Comparison of ENCODE assay signal across 9 cellular contexts in the genomic region with DNA sequence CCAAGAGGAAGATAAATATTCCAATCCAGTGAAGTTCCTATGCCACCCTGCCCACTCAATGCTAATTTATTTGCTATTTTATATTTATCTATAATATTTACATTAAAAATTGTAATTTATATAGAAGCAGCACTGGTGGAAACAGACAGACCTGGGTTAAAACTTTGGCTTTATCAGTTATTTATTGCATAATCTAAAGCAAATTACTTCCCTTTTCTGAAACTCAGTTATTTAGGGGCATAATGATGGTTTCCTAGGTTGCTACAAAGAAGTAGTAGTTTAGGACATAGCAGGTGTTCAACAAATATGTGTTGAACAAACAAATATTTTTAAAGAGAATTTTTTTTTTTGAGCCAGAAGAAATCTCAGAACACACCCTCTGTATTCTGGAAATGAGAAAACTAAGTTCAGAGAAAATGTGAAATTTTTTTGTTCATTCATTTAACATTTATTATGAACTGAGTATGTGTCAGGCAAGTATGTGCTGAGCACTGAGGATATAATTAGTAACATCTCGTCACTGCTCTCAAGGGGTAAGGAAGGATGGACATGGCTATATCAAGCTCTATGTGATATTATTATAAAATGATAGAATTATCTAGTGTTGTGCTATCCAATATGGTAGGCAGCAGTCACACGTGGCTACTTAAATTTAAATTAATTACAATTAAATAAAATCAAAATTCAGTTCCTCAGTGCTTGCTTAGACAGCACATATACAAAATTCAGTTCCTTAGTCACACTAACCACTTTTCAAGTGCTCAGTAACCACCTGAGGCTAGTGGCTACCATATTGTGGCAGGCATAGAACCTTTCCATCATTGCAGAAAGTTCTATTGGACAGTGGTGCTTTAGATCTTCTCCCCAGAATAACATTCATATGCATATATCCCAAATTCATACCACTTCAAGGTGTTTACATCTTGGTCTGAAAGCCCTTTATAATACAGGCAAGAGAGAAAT. TPM values are rescaled to one million over a fixed set of nuclear protein-coding genes. Genes with fewer than 3 reads are reported as not detected.
DNase-seq lines count a peak whose midpoint lies in the region; ATAC-seq and TF ChIP-seq lines count a peak whose summit lies in the region.
"Had no signal": no experiment of that assay in that cellular context is flagged by ENCODE, and none has a peak within 500 bp of the region (broad histone marks: within the 10 kb centered on the region; RNA-seq: fewer than 3 reads in every experiment).

No MANE protein-coding gene starts in this region.

- 70% methylated on average over 2 of the region's 2 CpGs for WGBS in smooth muscle cell (ENCODE audit: low lambda C conversion rate)

- H4K20me1 ChIP-seq in smooth muscle cell (ENCODE audit: low read depth): no peaks in the 10 kb centered on the region

- H3K4me3 ChIP-seq in adipocyte (ENCODE audit: low read length): no peak overlapping the region
- H3K4me3 ChIP-seq in smooth muscle cell: no peak overlapping the region

- H3K36me3 ChIP-seq in adipocyte (ENCODE audit: control insufficient read depth, insufficient read depth, low read length, severe bottlenecking) (no peaks in the 10 kb centered on the region), smooth muscle cell (ENCODE audit: low read depth) (no peaks in the 10 kb centered on the region)

- ATAC-seq in Right ventricle myocardium superior (ENCODE audit: poor library complexity) (peak; percentile 51), GM18873 (IDR thresholded peaks at IDR 0.05; ENCODE audit: low FRiP score, unreplicated experiment) (no peak)

- H3K79me2 ChIP-seq in smooth muscle cell (ENCODE audit: low read depth): no peaks in the 10 kb centered on the region

- H3K9ac ChIP-seq in adipocyte (ENCODE audit: low read length): peak overlapping the region; percentile 14
- H3K9ac ChIP-seq in smooth muscle cell (ENCODE audit: low read depth): peak overlapping the region; percentile 44

- H3K4me1 ChIP-seq in adipocyte (ENCODE audit: control insufficient read depth, insufficient read depth, low read length) (peaks cover 19% of the 10 kb centered on the region), smooth muscle cell (ENCODE audit: low read depth) (peaks cover 30% of the 10 kb centered on the region)

- peak overlapping the region; percentile 74 for H3K27ac ChIP-seq in smooth muscle cell (ENCODE audit: low read depth)

- peak overlapping the region; percentile 43 for H3K4me2 ChIP-seq in smooth muscle cell

- TF ChIP-seq CTCF in smooth muscle cell (IDR thresholded peaks at IDR 0.05; ENCODE audit: borderline replicate concordance, insufficient read depth, poor library complexity, severe bottlenecking): no peak

- H3K9me3 ChIP-seq in adipocyte (ENCODE audit: control insufficient read depth, low read length): no peaks in the 10 kb centered on the region
- H3K9me3 ChIP-seq in smooth muscle cell (replicated peaks; ENCODE audit: low read depth): no peaks in the 10 kb centered on the region

- DNase-seq in Right ventricle myocardium superior (no peak), cardiac septum (ENCODE audit: low spot score) (no peak), MV-4-11 (lab: John Stamatoyannopoulos, UW) (peak; percentile 69), adipocyte (ENCODE audit: low read depth) (no peak), smooth muscle cell (lab: John Stamatoyannopoulos, UW; ENCODE audit: unreplicated experiment) (no peak), NCI-H2029 treated with DMSO at 0.1 percent for 48 hours (lab: John Stamatoyannopoulos, UW) (no peak)
- DNase-seq in stimulated activated CD8-positive, alpha-beta memory T cell treated with anti-CD3 and anti-CD28 coated beads, Interleukin-4, amount 100 ng/mL, for 48 hours: no peak
- DNase-seq: NCI-H187 treated with DMSO at 0.1 percent for 48 hours had no signal

- intact Hi-C loops in Right ventricle myocardium superior (cut with DNase I) (no loop called here), cardiac septum (cut with DNase I) (no loop called here)

- H2AFZ ChIP-seq in smooth muscle cell (ENCODE audit: low read depth): peak overlapping the region; percentile 49

- H3K27me3 ChIP-seq in adipocyte (replicated peaks; ENCODE audit: control insufficient read depth, insufficient read depth, low read length) (no peaks in the 10 kb centered on the region), smooth muscle cell (ENCODE audit: low read depth) (no peaks in the 10 kb centered on the region)

- peaks cover 20% of the 10 kb centered on the region for H3F3A ChIP-seq in smooth muscle cell (ENCODE audit: low read depth)

RNA-seq across cellular contexts. Expression of gene UBE2Q2, which starts 7.0 kb away (rescaled TPM):
- total RNA-seq in Right ventricle myocardium superior: 21.1 TPM
- total RNA-seq in cardiac septum: 38.3 TPM
- 44.7 and 65.1 TPM in 2 replicates for total RNA-seq in smooth muscle cell
- polyA plus RNA-seq in smooth muscle cell: 32.6 and 32.8 TPM in 2 replicates
